8 cellular contexts compared by ENCODE assay signal in genomic region chr1:154749078-154749760, GRCh38.
DNase-seq lines count a peak whose midpoint lies in the region; ATAC-seq and TF ChIP-seq lines count a peak whose summit lies in the region.

No MANE protein-coding gene starts in this region.

- H3K27me3 ChIP-seq in GM06990 (replicated peaks; ENCODE audit: control insufficient read depth, insufficient read depth, low read length) = no peaks in the 10 kb centered on the region

- H3K4me3 Mint-ChIP-seq in activated naive CD8-positive, alpha-beta T cell treated with anti-CD3 and anti-CD28 coated beads, Interleukin-2, amount 10 ng/mL, durations not matched to agents 7 days and 5 days = no peak overlapping the region
- H3K4me3 Mint-ChIP-seq in nephron progenitor cell = no peak overlapping the region

- no peaks in the 10 kb centered on the region for H3K9me3 Mint-ChIP-seq in activated naive CD8-positive, alpha-beta T cell treated with anti-CD3 and anti-CD28 coated beads, Interleukin-2, amount 10 ng/mL, durations not matched to agents 7 days and 5 days
- H3K9me3 Mint-ChIP-seq in nephron progenitor cell = no peaks in the 10 kb centered on the region

- no peak for ATAC-seq in activated naive CD8-positive, alpha-beta T cell treated with anti-CD3 and anti-CD28 coated beads, Interleukin-2, amount 10 ng/mL, durations not matched to agents 7 days and 5 days (ENCODE audit: low read depth)
- ATAC-seq in GM21825 (IDR thresholded peaks at IDR 0.05; ENCODE audit: unreplicated experiment) = no peak
- ATAC-seq in HG03457 (IDR thresholded peaks at IDR 0.05; ENCODE audit: unreplicated experiment) = no peak
- no peak for ATAC-seq in GM18511 (IDR thresholded peaks at IDR 0.05; ENCODE audit: unreplicated experiment)
- ATAC-seq in HG03139 (IDR thresholded peaks at IDR 0.05; ENCODE audit: unreplicated experiment) = no peak

- no peaks in the 10 kb centered on the region for H3K36me3 Mint-ChIP-seq in activated naive CD8-positive, alpha-beta T cell treated with anti-CD3 and anti-CD28 coated beads, Interleukin-2, amount 10 ng/mL, durations not matched to agents 7 days and 5 days
- no peaks in the 10 kb centered on the region for H3K36me3 Mint-ChIP-seq in nephron progenitor cell (ENCODE audit: low read depth)

- POLR2A ChIA-PET in activated naive CD8-positive, alpha-beta T cell treated with anti-CD3 and anti-CD28 coated beads, Interleukin-2, amount 10 ng/mL, durations not matched to agents 7 days and 5 days (lab: Charles Lee) = no interaction called here

- DNase-seq in GM06990 (ENCODE audit: extremely low read depth, insufficient read length) (no peak), LNCaP clone FGC (ENCODE audit: low read depth) (no peak), nephron progenitor cell (no peak)
- no peak for DNase-seq in activated naive CD8-positive, alpha-beta T cell treated with anti-CD3 and anti-CD28 coated beads, Interleukin-2, amount 10 ng/mL, durations not matched to agents 7 days and 5 days

- H3K36me3 ChIP-seq in GM06990 (ENCODE audit: control insufficient read depth, insufficient read depth, low read length) = peaks cover 2% of the 10 kb centered on the region

- H3K27ac Mint-ChIP-seq in activated naive CD8-positive, alpha-beta T cell treated with anti-CD3 and anti-CD28 coated beads, Interleukin-2, amount 10 ng/mL, durations not matched to agents 7 days and 5 days = peak overlapping the region; percentile 68
- peak overlapping the region; percentile 42 for H3K27ac Mint-ChIP-seq in nephron progenitor cell

- H3K4me3 ChIP-seq in GM06990 (replicated peaks; ENCODE audit: low read depth, low read length) (no peak overlapping the region), LNCaP clone FGC (ENCODE audit: low read depth, low read length) (no peak overlapping the region)

- peaks cover 53% of the 10 kb centered on the region for H3K4me1 Mint-ChIP-seq in activated naive CD8-positive, alpha-beta T cell treated with anti-CD3 and anti-CD28 coated beads, Interleukin-2, amount 10 ng/mL, durations not matched to agents 7 days and 5 days
- peaks cover 52% of the 10 kb centered on the region for H3K4me1 Mint-ChIP-seq in nephron progenitor cell

- H3K27me3 Mint-ChIP-seq in activated naive CD8-positive, alpha-beta T cell treated with anti-CD3 and anti-CD28 coated beads, Interleukin-2, amount 10 ng/mL, durations not matched to agents 7 days and 5 days = peaks cover 4% of the 10 kb centered on the region
- H3K27me3 Mint-ChIP-seq in nephron progenitor cell (ENCODE audit: low read depth, poor library complexity) = peaks cover 24% of the 10 kb centered on the region

- peak; percentile 60 for TF ChIP-seq CTCF in GM06990 (IDR thresholded peaks at IDR 0.05; ENCODE audit: insufficient read depth, low read length, poor library complexity, severe bottlenecking)
- peak; percentile 52 for TF ChIP-seq CTCF in LNCaP clone FGC (IDR thresholded peaks at IDR 0.05; ENCODE audit: control insufficient read depth, extremely low read depth, insufficient read depth)
- TF ChIP-seq CTCF in nephron progenitor cell (IDR thresholded peaks at IDR 0.05) = no peak
